8 cellular contexts compared by ENCODE assay signal in genomic region chr11:65427691-65428577, GRCh38. TPM values are rescaled to one million over a fixed set of nuclear protein-coding genes. Genes with fewer than 3 reads are reported as not detected.
DNase-seq lines count a peak whose midpoint lies in the region; ATAC-seq and TF ChIP-seq lines count a peak whose summit lies in the region.

No MANE protein-coding gene starts in this region.

- H3K4me3 ChIP-seq in LNCaP clone FGC (ENCODE audit: low read depth, low read length) (peak overlapping the region; percentile 86; the same call in 1 of the 2 replicates), retinal pigment epithelial cell (ENCODE audit: low read length) (peak overlapping the region; percentile 88)

- TF ChIP-seq CTCF in Calu3 (IDR thresholded peaks at IDR 0.05; ENCODE audit: unreplicated experiment) (no peak), LNCaP clone FGC (IDR thresholded peaks at IDR 0.05; ENCODE audit: control insufficient read depth, extremely low read depth, insufficient read depth) (0 out of 2 replicates have a peak, but pooled peaks have one; percentile 3), glutamatergic neuron (IDR thresholded peaks at IDR 0.05; ENCODE audit: partially characterized antibody, unreplicated experiment) (no peak), retinal pigment epithelial cell (conservative IDR thresholded peaks at IDR 0.05; ENCODE audit: low read depth, low read length) (no peak)

- H3K4me1 Mint-ChIP-seq in Calu3 (ENCODE audit: low read depth, unreplicated experiment) (peaks cover 64% of the 10 kb centered on the region), glutamatergic neuron (ENCODE audit: low read depth, unreplicated experiment) (peaks cover 38% of the 10 kb centered on the region)
- peaks cover 71% of the 10 kb centered on the region for H3K4me1 Mint-ChIP-seq in activated T-helper 17 cell treated with anti-CD3 and anti-CD28 coated beads, Interleukin-2, amount 50 U/mL, for 72 hours

- H3K4me3 Mint-ChIP-seq in Calu3 (ENCODE audit: low read depth, unreplicated experiment) (peak overlapping the region; percentile 90), glutamatergic neuron (ENCODE audit: unreplicated experiment) (peak overlapping the region; percentile 87)
- peak overlapping the region; percentile 99 for H3K4me3 Mint-ChIP-seq in activated T-helper 17 cell treated with anti-CD3 and anti-CD28 coated beads, Interleukin-2, amount 50 U/mL, for 72 hours

- H3K27ac Mint-ChIP-seq in Calu3 (ENCODE audit: unreplicated experiment) (peak overlapping the region; percentile 99), glutamatergic neuron (ENCODE audit: unreplicated experiment) (no peak overlapping the region)
- peak overlapping the region; percentile 100 for H3K27ac Mint-ChIP-seq in activated T-helper 17 cell treated with anti-CD3 and anti-CD28 coated beads, Interleukin-2, amount 50 U/mL, for 72 hours

- H3K36me3 Mint-ChIP-seq in Calu3 (ENCODE audit: insufficient read depth, unreplicated experiment), result peaks cover 99% of the 10 kb centered on the region
- peaks cover 100% of the 10 kb centered on the region for H3K36me3 Mint-ChIP-seq in activated T-helper 17 cell treated with anti-CD3 and anti-CD28 coated beads, Interleukin-2, amount 50 U/mL, for 72 hours (ENCODE audit: low read depth)
- H3K36me3 Mint-ChIP-seq in glutamatergic neuron (ENCODE audit: unreplicated experiment), result peaks cover 4% of the 10 kb centered on the region

- CTCF ChIA-PET in Calu3 (lab: Charles Lee), result interaction anchor here (1.2 to 1.5 kb wide), 2 partner anchors 11 to 74 kb away, joined by 3 to 6 read pairs; no protein-coding TSS in a partner anchor

- H3K9me3 Mint-ChIP-seq in Calu3 (ENCODE audit: low read depth, unreplicated experiment) (no peaks in the 10 kb centered on the region), glutamatergic neuron (ENCODE audit: unreplicated experiment) (peaks cover 14% of the 10 kb centered on the region)
- peaks cover 5% of the 10 kb centered on the region for H3K9me3 Mint-ChIP-seq in activated T-helper 17 cell treated with anti-CD3 and anti-CD28 coated beads, Interleukin-2, amount 50 U/mL, for 72 hours

- intact Hi-C loops in Calu3 (cut with micrococcal nuclease; ENCODE audit: unreplicated experiment), result loop anchor here (2.0 kb wide), 1 partner anchor 77 kb away; no protein-coding TSS in a partner anchor

- peak; percentile 20 for ATAC-seq in activated T-helper 17 cell treated with anti-CD3 and anti-CD28 coated beads, Interleukin-2, amount 50 U/mL, for 72 hours (replicated peaks)
- ATAC-seq in HG03175 (IDR thresholded peaks at IDR 0.05; ENCODE audit: unreplicated experiment) (no peak), GM18511 (IDR thresholded peaks at IDR 0.05; ENCODE audit: unreplicated experiment) (no peak)

- H3K27me3 Mint-ChIP-seq in Calu3 (ENCODE audit: unreplicated experiment) (peaks cover 6% of the 10 kb centered on the region), glutamatergic neuron (ENCODE audit: unreplicated experiment) (peaks cover 6% of the 10 kb centered on the region)
- no peaks in the 10 kb centered on the region for H3K27me3 Mint-ChIP-seq in activated T-helper 17 cell treated with anti-CD3 and anti-CD28 coated beads, Interleukin-2, amount 50 U/mL, for 72 hours

- DNase-seq in Calu3 (no peak), LNCaP clone FGC (ENCODE audit: low read depth) (no peak), glutamatergic neuron (no peak), retinal pigment epithelial cell (ENCODE audit: low read depth) (no peak), NCI-H187 treated with DMSO at 0.1 percent for 48 hours (lab: John Stamatoyannopoulos, UW) (no peak)

- BruUV-seq in Calu3 (replicated peaks; lab: Mats Ljungman, UMichigan), result no TSS peak

RNA-seq across cellular contexts. Expression of gene NEAT1, which starts 5.3 kb away (rescaled TPM):
- total RNA-seq in Calu3 (2022), result 605 and 821 TPM in 2 replicates
- 1,000 to 10,000 TPM in 1 of 2 donors, 100 to 1,000 TPM in 1; 823 to 2,912 TPM for total RNA-seq in activated T-helper 17 cell treated with anti-CD3 and anti-CD28 coated beads, Interleukin-2, amount 50 U/mL, for 72 hours
- 107 TPM for total RNA-seq in glutamatergic neuron (ENCODE audit: unreplicated experiment)

RNA-seq across cellular contexts. Expression of gene FRMD8, which starts 41.5 kb away (rescaled TPM):
- total RNA-seq in Calu3 (2022) (40.2 and 51.9 TPM in 2 replicates), glutamatergic neuron (ENCODE audit: unreplicated experiment) (11.1 TPM)
- 10 to 100 TPM; 49.6 to 52.1 TPM for total RNA-seq in activated T-helper 17 cell treated with anti-CD3 and anti-CD28 coated beads, Interleukin-2, amount 50 U/mL, for 72 hours

RNA-seq across cellular contexts. Expression of gene SLC25A45, which starts 45.5 kb away (rescaled TPM):
- total RNA-seq in Calu3 (2022) (2.9 and 4.0 TPM in 2 replicates), glutamatergic neuron (ENCODE audit: unreplicated experiment) (0.25 TPM)
- 10 to 100 TPM; 18.0 to 20.1 TPM for total RNA-seq in activated T-helper 17 cell treated with anti-CD3 and anti-CD28 coated beads, Interleukin-2, amount 50 U/mL, for 72 hours
